ENCODE assay signal across 34 cellular contexts in the genomic region with DNA sequence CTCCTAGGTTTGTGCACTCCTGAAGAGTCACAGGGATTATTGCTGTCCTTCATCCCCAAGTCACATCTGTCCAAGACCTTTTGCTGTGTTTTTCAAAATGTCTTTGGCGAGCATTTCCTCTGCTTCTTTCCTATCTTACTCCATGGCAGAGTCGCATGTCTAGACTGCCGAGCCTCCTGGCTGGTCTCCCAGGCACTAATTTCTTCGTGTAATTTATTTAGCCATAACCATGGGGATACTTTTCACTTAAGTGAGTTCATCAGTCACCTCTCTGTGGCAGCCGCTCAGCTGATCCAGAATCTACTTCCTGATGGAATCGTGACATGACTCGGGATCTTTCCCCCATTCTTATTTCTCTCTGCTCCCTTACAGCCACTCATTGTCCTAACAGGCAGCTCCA. TPM values are rescaled to one million over a fixed set of nuclear protein-coding genes. Genes with fewer than 3 reads are reported as not detected.
"Had no signal": no experiment of that assay in that cellular context is flagged by ENCODE, and none has a peak within 500 bp of the region (broad histone marks: within the 10 kb centered on the region; RNA-seq: fewer than 3 reads in every experiment).

No MANE protein-coding gene starts in this region.

- H3K4me3 ChIP-seq: PC-9, SJCRH30, SK-N-MC had no signal

- H3K27me3 ChIP-seq: brain microvascular endothelial cell, SJCRH30 had no signal

- DNase-seq: activated CD4-positive, alpha-beta memory T cell treated with anti-CD3 and anti-CD28 coated beads, Interleukin-2, amount 10 ng/mL, durations not matched to agents 7 days and 5 days; activated CD4-positive, alpha-beta T cell treated with anti-CD3 and anti-CD28 coated beads for 1 hour; activated CD4-positive, alpha-beta T cell treated with anti-CD3 and anti-CD28 coated beads for 48 hours; activated CD4-positive, CD25-positive, alpha-beta regulatory T cell; activated effector memory CD4-positive, alpha-beta T cell treated with anti-CD3 and anti-CD28 coated beads, Interleukin-2, amount 50 U/mL, for 16 hours; activated naive CD4-positive, alpha-beta T cell; activated naive CD4-positive, alpha-beta T cell treated with anti-CD3 and anti-CD28 coated beads, Interleukin-2, amount 50 U/mL, for 16 hours; activated naive CD8-positive, alpha-beta T cell treated with anti-CD3 and anti-CD28 coated beads for 36 hours; activated T-cell treated with anti-CD3 and anti-CD28 coated beads, Interleukin-2, amount 50 U/mL, for 1 hour; activated T-cell treated with anti-CD3 and anti-CD28 coated beads, Interleukin-2, amount 50 U/mL, for 72 hours; amniotic stem cell; brain microvascular endothelial cell; NCI-H1092 treated with DMSO at 0.1 percent for 48 hours; NCI-H1417; NCI-H146; NCI-H187; NCI-H2081; NCI-H2171 treated with DMSO at 0.1 percent for 48 hours; NCI-H2227 treated with DMSO at 0.1 percent for 48 hours; NCI-H446 treated with DMSO at 0.1 percent for 48 hours; NCI-H524; PC-9; SHP77; SJCRH30; T1000; WERI-Rb-1 had no signal

- H3K4me1 ChIP-seq: SJCRH30 had no signal

- H3K9me3 ChIP-seq: SJCRH30 had no signal

- ATAC-seq: activated T-cell treated with anti-CD3 and anti-CD28 coated beads, Interleukin-2, amount 50 U/mL, for 72 hours; activated T-helper 17 cell treated with anti-CD3 and anti-CD28 coated beads, Interleukin-2, amount 50 U/mL, for 72 hours had no signal

- H3K36me3 ChIP-seq: brain microvascular endothelial cell, SJCRH30, WERI-Rb-1 had no signal

- H3K27ac ChIP-seq: brain microvascular endothelial cell, KMS-11, PC-9, SJCRH30, SK-N-MC, WERI-Rb-1 had no signal

RNA-seq across cellular contexts. Expression of gene ADGRF5, which starts 25.8 kb away (rescaled TPM):
- total RNA-seq: activated CD4-positive, alpha-beta memory T cell treated with anti-CD3 and anti-CD28 coated beads, Interleukin-2, amount 10 ng/mL, durations not matched to agents 7 days and 5 days; activated CD8-positive, alpha-beta memory T cell treated with anti-CD3 and anti-CD28 coated beads for 36 hours; activated naive CD8-positive, alpha-beta T cell treated with anti-CD3 and anti-CD28 coated beads for 36 hours; activated T-cell treated with anti-CD3 and anti-CD28 coated beads, Interleukin-2, amount 50 U/mL, for 72 hours; activated T-helper 17 cell treated with anti-CD3 and anti-CD28 coated beads, Interleukin-2, amount 50 U/mL, for 72 hours; LHCN-M2; OCI-LY7; T-helper 1 cell treated with Interleukin-12 subunit alpha and Interleukin-12 subunit beta and Interleukin-4 antibody, amounts not matched to agents 30 ng/mL and 1 ng/mL, for 36 hours; T-helper 2 cell treated with Interferon-gamma antibody and Interleukin-4, amounts not matched to agents 100 ng/mL and 5 ng/mL, for 36 hours had no signal
